23 cellular contexts compared by ENCODE assay signal in genomic region chr4:136644279-136644678, GRCh38.
"Had no signal": no experiment of that assay in that cellular context is flagged by ENCODE, and none has a peak within 500 bp of the region (broad histone marks: within the 10 kb centered on the region; RNA-seq: fewer than 3 reads in every experiment).

No MANE protein-coding gene starts in this region.

- H3K27ac ChIP-seq: WERI-Rb-1 had no signal

- H3K4me1 Mint-ChIP-seq: activated naive CD4-positive, alpha-beta T cell treated with anti-CD3 and anti-CD28 coated beads, Interleukin-2, amount 50 U/mL, for 24 hours; brain; T-helper 17 cell had no signal

- H3K36me3 ChIP-seq: WERI-Rb-1 had no signal

- H3K9me3 Mint-ChIP-seq: activated naive CD4-positive, alpha-beta T cell treated with anti-CD3 and anti-CD28 coated beads, Interleukin-2, amount 50 U/mL, for 24 hours; brain had no signal

- H3K4me3 Mint-ChIP-seq: activated CD8-positive, alpha-beta T cell treated with anti-CD3 and anti-CD28 coated beads for 36 hours; activated naive CD4-positive, alpha-beta T cell treated with anti-CD3 and anti-CD28 coated beads, Interleukin-2, amount 50 U/mL, for 24 hours; brain; T-helper 17 cell had no signal

- H3K27ac Mint-ChIP-seq: activated CD8-positive, alpha-beta T cell treated with anti-CD3 and anti-CD28 coated beads for 36 hours; activated naive CD4-positive, alpha-beta T cell treated with anti-CD3 and anti-CD28 coated beads, Interleukin-2, amount 50 U/mL, for 24 hours; brain; T-helper 17 cell had no signal

- H3K4me3 ChIP-seq: K562 had no signal

- DNase-seq: activated CD4-positive, alpha-beta T cell treated with anti-CD3 and anti-CD28 coated beads for 4 hours; activated CD8-positive, alpha-beta memory T cell treated with anti-CD3 and anti-CD28 coated beads, Interleukin-2, amount 50 U/mL, for 4 hours; activated CD8-positive, alpha-beta T cell treated with anti-CD3 and anti-CD28 coated beads for 36 hours; activated T-cell treated with anti-CD3 and anti-CD28 coated beads, Interleukin-2, amount 50 U/mL, for 1 hour; amygdala; Karpas-422; MM.1S; NCI-H1105; NCI-H1436; NCI-H1694 treated with DMSO at 0.1 percent for 48 hours; NCI-H2029 treated with DMSO at 0.1 percent for 48 hours; NCI-H2171; NCI-H2227 treated with DMSO at 0.1 percent for 48 hours; NCI-H526; NCI-H774; PC-3; SHP77 treated with DMSO at 0.1 percent for 48 hours; T-helper 17 cell; T-helper 9 cell; WERI-Rb-1 had no signal

- H3K36me3 Mint-ChIP-seq: activated naive CD4-positive, alpha-beta T cell treated with anti-CD3 and anti-CD28 coated beads, Interleukin-2, amount 50 U/mL, for 24 hours; brain had no signal

- H3K27me3 Mint-ChIP-seq: activated CD8-positive, alpha-beta T cell treated with anti-CD3 and anti-CD28 coated beads for 36 hours; activated naive CD4-positive, alpha-beta T cell treated with anti-CD3 and anti-CD28 coated beads, Interleukin-2, amount 50 U/mL, for 24 hours; brain; T-helper 17 cell had no signal
